In genomic region chr15:72198410-72199270, GRCh38 we compare ENCODE assay signal across 14 cellular contexts. TPM values are rescaled to one million over a fixed set of nuclear protein-coding genes. Genes with fewer than 3 reads are reported as not detected.
DNase-seq lines count a peak whose midpoint lies in the region; ATAC-seq and TF ChIP-seq lines count a peak whose summit lies in the region.
"Had no signal": no experiment of that assay in that cellular context is flagged by ENCODE, and none has a peak within 500 bp of the region (broad histone marks: within the 10 kb centered on the region; RNA-seq: fewer than 3 reads in every experiment).

No MANE protein-coding gene starts in this region.

- H3K27ac ChIP-seq in heart left ventricle, result no peak overlapping the region
- H3K27ac ChIP-seq: BLaER1 treated with 17β-estradiol and CSF1 and Interleukin-3, amounts not matched to agents 10 nM and 100 nM; HL-60; suprapubic skin had no signal

- no peak for DNase-seq in activated naive CD4-positive, alpha-beta T cell (lab: John Stamatoyannopoulos, UW)
- peak; percentile 87 for DNase-seq in NCI-H2029 (lab: John Stamatoyannopoulos, UW)
- DNase-seq in central memory CD8-positive, alpha-beta T cell (ENCODE audit: low spot score in 2 of 2), result no peak
- no peak for DNase-seq in type B pancreatic cell (ENCODE audit: extremely low spot score, unreplicated experiment)
- DNase-seq in HEK293T (ENCODE audit: extremely low spot score), result no peak
- DNase-seq in heart left ventricle, result no peak
- DNase-seq in GM19240 (ENCODE audit: insufficient read length, low spot score), result no peak
- DNase-seq: activated effector memory CD4-positive, alpha-beta T cell treated with Interleukin-2 at 50 U/mL for 16 hours; T-helper 9 cell had no signal

- H3K4me3 ChIP-seq in heart left ventricle, result no peak overlapping the region
- H3K4me3 ChIP-seq: BLaER1 treated with 17β-estradiol and CSF1 and Interleukin-3, amounts not matched to agents 10 nM and 100 nM had no signal

- H3K4me1 ChIP-seq in heart left ventricle, result peaks cover 6 to 52% (median 40%) of the 10 kb centered on the region in 12 donors

- no peak for ATAC-seq in central memory CD8-positive, alpha-beta T cell (replicated peaks; ENCODE audit: extremely low read depth, poor library complexity, severe bottlenecking)
- ATAC-seq in heart left ventricle, result no peak

- peaks cover 6 to 55% (median 50%) of the 10 kb centered on the region in 9 donors for H3K36me3 ChIP-seq in heart left ventricle

- H3K27me3 ChIP-seq in heart left ventricle, result peaks cover 0 to 11% (median 0%) of the 10 kb centered on the region in 9 donors
- H3K27me3 ChIP-seq: suprapubic skin had no signal

- H3K9me3 Mint-ChIP-seq in activated naive CD4-positive, alpha-beta T cell treated with anti-CD3 and anti-CD28 coated beads, Interleukin-2, amount 50 U/mL, for 24 hours, result no peaks in the 10 kb centered on the region
- no peaks in the 10 kb centered on the region for H3K9me3 Mint-ChIP-seq in central memory CD8-positive, alpha-beta T cell
- H3K9me3 Mint-ChIP-seq in type B pancreatic cell, result no peaks in the 10 kb centered on the region
- H3K9me3 Mint-ChIP-seq: dendritic cell treated with granulocyte-macrophage colony-stimulating factor and Interleukin-4, amounts not matched to agents 40 ng/mL and 50 ng/mL, for 4 days had no signal

- WGBS in heart left ventricle, 4 donors, result 83 to 93% (median 92%) methylated on average over 10 of the region's 10 CpGs

- POLR2A ChIA-PET in HEK293T (lab: Yijun Ruan, JAX), result interaction anchor here (4.8 kb wide), 1 partner anchor 32 kb away, joined by 30 read pairs; the partner anchor contains the start of gene PKM

- peak overlapping the region; percentile 7 for H3K4me3 Mint-ChIP-seq in activated naive CD4-positive, alpha-beta T cell treated with anti-CD3 and anti-CD28 coated beads, Interleukin-2, amount 50 U/mL, for 24 hours
- H3K4me3 Mint-ChIP-seq in central memory CD8-positive, alpha-beta T cell, result peak overlapping the region; percentile 62
- peak overlapping the region; percentile 87 for H3K4me3 Mint-ChIP-seq in type B pancreatic cell

- peaks cover 8% of the 10 kb centered on the region for H3K36me3 Mint-ChIP-seq in activated naive CD4-positive, alpha-beta T cell treated with anti-CD3 and anti-CD28 coated beads, Interleukin-2, amount 50 U/mL, for 24 hours
- H3K36me3 Mint-ChIP-seq in central memory CD8-positive, alpha-beta T cell (ENCODE audit: insufficient read depth), result peaks cover 27% of the 10 kb centered on the region
- peaks cover 12% of the 10 kb centered on the region for H3K36me3 Mint-ChIP-seq in type B pancreatic cell

- H3K4me1 Mint-ChIP-seq in activated naive CD4-positive, alpha-beta T cell treated with anti-CD3 and anti-CD28 coated beads, Interleukin-2, amount 50 U/mL, for 24 hours, result peaks cover 10% of the 10 kb centered on the region
- peaks cover 4% of the 10 kb centered on the region for H3K4me1 Mint-ChIP-seq in central memory CD8-positive, alpha-beta T cell
- peaks cover 9% of the 10 kb centered on the region for H3K4me1 Mint-ChIP-seq in type B pancreatic cell (ENCODE audit: unreplicated experiment)

- CTCF ChIA-PET in HEK293T (lab: Yijun Ruan, JAX), result interaction anchor here (0.6 to 1.5 kb wide), 6 partner anchors 13 to 447 kb away, joined by 3 to 4 read pairs (median 3); no protein-coding TSS in a partner anchor

- peak overlapping the region; percentile 10 for H3K27ac Mint-ChIP-seq in activated naive CD4-positive, alpha-beta T cell treated with anti-CD3 and anti-CD28 coated beads, Interleukin-2, amount 50 U/mL, for 24 hours
- H3K27ac Mint-ChIP-seq in central memory CD8-positive, alpha-beta T cell (ENCODE audit: low read depth), result no peak overlapping the region
- H3K27ac Mint-ChIP-seq in type B pancreatic cell, result peak overlapping the region; percentile 73

- TF ChIP-seq CTCF in type B pancreatic cell (conservative IDR thresholded peaks at IDR 0.05), result no peak
- no peak for TF ChIP-seq CTCF in heart left ventricle (IDR thresholded peaks at IDR 0.05)

- TF ChIP-seq POLR2A in heart left ventricle (IDR thresholded peaks at IDR 0.05), result no peak

- intact Hi-C loops in heart left ventricle (cut with DNase I), result loop anchor here in 6 of 10 donors (2.0 to 10.0 kb wide), 4 partner anchors 34 to 89 kb away; partner anchors contain the start of gene PKM (in 1 of the 6)

- H3K27me3 Mint-ChIP-seq in activated naive CD4-positive, alpha-beta T cell treated with anti-CD3 and anti-CD28 coated beads, Interleukin-2, amount 50 U/mL, for 24 hours, result peaks cover 14% of the 10 kb centered on the region
- peaks cover 21% of the 10 kb centered on the region for H3K27me3 Mint-ChIP-seq in central memory CD8-positive, alpha-beta T cell
- H3K27me3 Mint-ChIP-seq in type B pancreatic cell, result peaks cover 37% of the 10 kb centered on the region

- H3K9me3 ChIP-seq in heart left ventricle, result no peaks in the 10 kb centered on the region
- H3K9me3 ChIP-seq: BLaER1 treated with 17β-estradiol and CSF1 and Interleukin-3, amounts not matched to agents 10 nM and 100 nM; suprapubic skin had no signal

TF ChIP-seq in HEK293T, 16 proteins besides CTCF, POLR2A, EP300 and RAD21:
- TF ChIP-seq FOXK2 (IDR thresholded peaks at IDR 0.05) (no peak), HDGF (IDR thresholded peaks at IDR 0.05; ENCODE audit: borderline replicate concordance) (no peak), ZNF384 (IDR thresholded peaks at IDR 0.05) (no peak), L3MBTL2 (conservative IDR thresholded peaks at IDR 0.05) (no peak), PKNOX1 (IDR thresholded peaks at IDR 0.05) (no peak), BHLHE40 (IDR thresholded peaks at IDR 0.05; ENCODE audit: borderline replicate concordance) (no peak), ELF4 (IDR thresholded peaks at IDR 0.05) (no peak), FOXM1 (IDR thresholded peaks at IDR 0.05; ENCODE audit: borderline replicate concordance) (no peak), CTBP1 (IDR thresholded peaks at IDR 0.05; ENCODE audit: borderline replicate concordance) (no peak), NFRKB (IDR thresholded peaks at IDR 0.05) (no peak), SUZ12 (IDR thresholded peaks at IDR 0.05) (no peak), TARDBP (IDR thresholded peaks at IDR 0.05) (no peak), SP1 (IDR thresholded peaks at IDR 0.05) (no peak), ARNT (IDR thresholded peaks at IDR 0.05) (no peak), LEF1 (IDR thresholded peaks at IDR 0.05; ENCODE audit: borderline replicate concordance) (no peak), FOXA1 (IDR thresholded peaks at IDR 0.05) (no peak)

RNA-seq across cellular contexts. Expression of gene GRAMD2A, which starts 1.1 kb away (rescaled TPM):
- total RNA-seq in type B pancreatic cell (ENCODE audit: low replicate concordance) (6.0 and 15.5 TPM in 2 replicates), heart left ventricle (under 1 TPM in 1 of 9 donors, not detected in 8; 0.45 TPM)
- polyA plus RNA-seq in heart left ventricle, result under 1 TPM in 1 of 2 donors, not detected in 1; 0.03 TPM

RNA-seq across cellular contexts. Expression of gene PKM, which starts 32.4 kb away (rescaled TPM):
- 597 and 663 TPM in 2 replicates for total RNA-seq in type B pancreatic cell (ENCODE audit: low replicate concordance)
- 1,000 to 10,000 TPM in 4 of 9 donors, 100 to 1,000 TPM in 5; 648 to 1,279 (median 923) TPM for total RNA-seq in heart left ventricle
- 100 to 1,000 TPM; 602 to 887 TPM for polyA plus RNA-seq in heart left ventricle

Comparison
In these comparisons a context has a peak if more than half of its experiments do, and no peak if none do; other contexts are left out.
1. H3K4me3 Mint-ChIP-seq: peak in every context shown above with its lines; median percentile 87 in type B pancreatic cell; 62 in central memory CD8-positive, alpha-beta T cell; 7 in activated naive CD4-positive, alpha-beta T cell treated with anti-CD3 and anti-CD28 coated beads, Interleukin-2, amount 50 U/mL, for 24 hours.